In the genomic region with DNA sequence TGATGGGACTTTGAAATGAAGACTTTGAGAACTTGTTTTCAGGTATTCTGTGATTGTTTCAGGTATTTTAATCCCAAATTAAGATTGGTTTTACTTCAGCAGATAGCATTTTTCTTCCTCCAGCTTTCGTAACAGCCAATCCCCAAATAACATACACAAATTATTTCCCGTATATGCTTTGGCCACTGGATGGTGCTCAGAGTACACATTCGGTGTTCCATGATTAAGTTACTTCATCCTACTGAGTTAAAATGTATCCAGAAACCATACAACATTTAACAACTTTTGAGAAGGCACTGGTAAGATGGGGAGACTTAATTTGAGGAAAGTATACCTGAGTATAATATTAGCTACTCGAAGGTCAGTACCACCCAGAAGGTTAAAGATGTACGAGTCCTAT, we compare ENCODE assay signal across 9 cellular contexts.
DNase-seq lines count a peak whose midpoint lies in the region; ATAC-seq lines count a peak whose summit lies in the region.
"Had no signal": no experiment of that assay in that cellular context is flagged by ENCODE, and none has a peak within 500 bp of the region (broad histone marks: within the 10 kb centered on the region; RNA-seq: fewer than 3 reads in every experiment).

No MANE protein-coding gene starts in this region.

- H3K4me2 ChIP-seq in neuronal stem cell (ENCODE audit: insufficient read depth, low read length, poor library complexity, severe bottlenecking): no peak overlapping the region

- no peak overlapping the region for H3K27ac Mint-ChIP-seq in activated naive CD4-positive, alpha-beta T cell treated with anti-CD3 and anti-CD28 coated beads, Interleukin-2, amount 10 ng/mL, durations not matched to agents 7 days and 5 days
- H3K27ac Mint-ChIP-seq: activated T-helper 17 cell treated with anti-CD3 and anti-CD28 coated beads, Interleukin-2, amount 50 U/mL, for 72 hours had no signal

- H2AK5ac ChIP-seq in neuronal stem cell (ENCODE audit: low read depth, low read length): no peak overlapping the region

- no peaks in the 10 kb centered on the region for H3K27me3 ChIP-seq in neuronal stem cell (ENCODE audit: control insufficient read depth in 3 of 3, insufficient read depth in 3 of 3, low read depth in 1 of 3, low read length in 3 of 3)

- H3K4me1 Mint-ChIP-seq in activated naive CD4-positive, alpha-beta T cell treated with anti-CD3 and anti-CD28 coated beads, Interleukin-2, amount 10 ng/mL, durations not matched to agents 7 days and 5 days: no peaks in the 10 kb centered on the region
- H3K4me1 Mint-ChIP-seq: activated T-helper 17 cell treated with anti-CD3 and anti-CD28 coated beads, Interleukin-2, amount 50 U/mL, for 72 hours had no signal

- H3K14ac ChIP-seq in neuronal stem cell (ENCODE audit: low read length): no peak overlapping the region

- no peaks in the 10 kb centered on the region for H3K9me3 ChIP-seq in neuronal stem cell (replicated peaks in 1 of 2; ENCODE audit: control insufficient read depth in 2 of 2, insufficient read depth in 1 of 2, low read depth in 1 of 2, low read length in 2 of 2)

- H3K23ac ChIP-seq in neuronal stem cell (ENCODE audit: low read depth, low read length, poor library complexity): no peak overlapping the region

- no peak overlapping the region for H3K18ac ChIP-seq in neuronal stem cell (ENCODE audit: low read length)

- H2BK15ac ChIP-seq in neuronal stem cell (ENCODE audit: low read length): no peak overlapping the region

- no peak overlapping the region for H4K91ac ChIP-seq in neuronal stem cell (ENCODE audit: low read depth, low read length, poor library complexity)

- no peak overlapping the region for H2BK12ac ChIP-seq in neuronal stem cell (ENCODE audit: low read length)

- H3K79me1 ChIP-seq in neuronal stem cell (ENCODE audit: low read depth, low read length): no peaks in the 10 kb centered on the region

- DNase-seq in ELR (ENCODE audit: low read depth) (peak; percentile 0), NCI-H460 (ENCODE audit: extremely low read depth, low read depth) (peak; percentile 15), dermis microvascular lymphatic vessel endothelial cell (ENCODE audit: low read depth in 2 of 2) (peak; percentile 25 to 49), neuronal stem cell (ENCODE audit: low spot score) (peak; percentile 0), DMS79 (lab: John Stamatoyannopoulos, UW) (no peak)
- DNase-seq in activated naive CD4-positive, alpha-beta T cell treated with anti-CD3 and anti-CD28 coated beads, Interleukin-2, amount 10 ng/mL, durations not matched to agents 7 days and 5 days: no peak
- DNase-seq in effector CD4-positive, alpha-beta T cell: no peak

- CTCF ChIA-PET in activated naive CD4-positive, alpha-beta T cell treated with anti-CD3 and anti-CD28 coated beads, Interleukin-2, amount 10 ng/mL, durations not matched to agents 7 days and 5 days (lab: Charles Lee): no interaction called here

- H3K36me3 Mint-ChIP-seq in activated naive CD4-positive, alpha-beta T cell treated with anti-CD3 and anti-CD28 coated beads, Interleukin-2, amount 10 ng/mL, durations not matched to agents 7 days and 5 days: no peaks in the 10 kb centered on the region

- no peaks in the 10 kb centered on the region for H3K4me1 ChIP-seq in neuronal stem cell (ENCODE audit: control insufficient read depth in 2 of 2, insufficient read depth in 1 of 2, low read depth in 1 of 2, low read length in 2 of 2)

- no peak overlapping the region for H4K8ac ChIP-seq in neuronal stem cell (ENCODE audit: low read depth, low read length)

- H3K4me3 Mint-ChIP-seq in activated naive CD4-positive, alpha-beta T cell treated with anti-CD3 and anti-CD28 coated beads, Interleukin-2, amount 10 ng/mL, durations not matched to agents 7 days and 5 days: no peak overlapping the region
- H3K4me3 Mint-ChIP-seq: activated T-helper 17 cell treated with anti-CD3 and anti-CD28 coated beads, Interleukin-2, amount 50 U/mL, for 72 hours had no signal

- no CpG with 5 or more reads among the region's 5 CpGs for WGBS in neuronal stem cell (ENCODE audit: extremely low coverage in 2 of 2, insufficient read length in 2 of 2, insufficient replicate concordance in 1 of 2), 2 donors

- H2BK120ac ChIP-seq in neuronal stem cell (ENCODE audit: low read depth, low read length): no peak overlapping the region

- no peaks in the 10 kb centered on the region for H3K9me3 Mint-ChIP-seq in activated naive CD4-positive, alpha-beta T cell treated with anti-CD3 and anti-CD28 coated beads, Interleukin-2, amount 10 ng/mL, durations not matched to agents 7 days and 5 days

- H3K27ac ChIP-seq in neuronal stem cell (replicated peaks; ENCODE audit: low read length): no peak overlapping the region

- H3K4me3 ChIP-seq in neuronal stem cell (ENCODE audit: low read length in 2 of 2): no peak overlapping the region

- no peak for ATAC-seq in HG03025 (IDR thresholded peaks at IDR 0.05; ENCODE audit: low FRiP score, unreplicated experiment)
- ATAC-seq: activated T-helper 17 cell treated with anti-CD3 and anti-CD28 coated beads, Interleukin-2, amount 50 U/mL, for 72 hours had no signal

- no peaks in the 10 kb centered on the region for H3K27me3 Mint-ChIP-seq in activated naive CD4-positive, alpha-beta T cell treated with anti-CD3 and anti-CD28 coated beads, Interleukin-2, amount 10 ng/mL, durations not matched to agents 7 days and 5 days
- H3K27me3 Mint-ChIP-seq: activated T-helper 17 cell treated with anti-CD3 and anti-CD28 coated beads, Interleukin-2, amount 50 U/mL, for 72 hours had no signal

- no peak overlapping the region for H3K4ac ChIP-seq in neuronal stem cell (ENCODE audit: low read length)

- no peaks in the 10 kb centered on the region for H3K36me3 ChIP-seq in neuronal stem cell (replicated peaks in 1 of 2; ENCODE audit: control insufficient read depth in 2 of 2, insufficient read depth in 2 of 2, low read length in 2 of 2)

- H2AFZ ChIP-seq in neuronal stem cell (ENCODE audit: low read length): peak overlapping the region; percentile 24

- no peak overlapping the region for H3K9ac ChIP-seq in neuronal stem cell (ENCODE audit: low read depth, low read length, poor library complexity)

- H2BK5ac ChIP-seq in neuronal stem cell (ENCODE audit: low read length): no peak overlapping the region

Comparison
In these comparisons a context has a peak if more than half of its experiments do, and no peak if none do; other contexts are left out.
1. DNase-seq: peak in ELR (single experiment), NCI-H460 (single experiment), dermis microvascular lymphatic vessel endothelial cell (2 of 2) and neuronal stem cell (single experiment); none in DMS79 (single experiment), activated naive CD4-positive, alpha-beta T cell treated with anti-CD3 and anti-CD28 coated beads, Interleukin-2, amount 10 ng/mL, durations not matched to agents 7 days and 5 days (single experiment) and effector CD4-positive, alpha-beta T cell (single experiment).